In the genomic region with DNA sequence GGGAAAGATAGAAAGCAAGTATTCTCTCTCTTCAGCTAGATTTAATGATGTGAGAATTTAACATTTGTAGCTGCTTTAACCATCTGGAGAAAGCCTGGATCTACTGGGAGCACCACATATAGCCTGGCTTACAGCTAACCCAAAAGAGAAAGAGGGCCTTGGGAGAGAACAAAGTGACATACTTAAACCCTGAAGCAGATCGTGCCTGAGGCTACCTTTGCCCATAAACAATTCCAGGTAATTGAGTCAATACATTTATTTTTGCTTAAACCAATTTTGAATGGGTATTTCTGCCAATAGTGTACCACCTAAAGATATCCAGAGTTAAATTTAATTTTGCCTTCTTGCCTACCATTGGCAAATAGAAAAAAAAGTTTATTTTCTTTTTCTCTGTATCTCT, we compare ENCODE assay signal across 1 cellular context.
TF ChIP-seq lines count a peak whose summit lies in the region.

No MANE protein-coding gene starts in this region.

TF ChIP-seq in GM23338, 12 proteins besides CTCF, POLR2A, EP300 and RAD21 (continued from another document):
- no peak for TF ChIP-seq CREB1 (CRISPR knock-in tag; IDR thresholded peaks at IDR 0.05; ENCODE audit: low read depth)
